Comparison of ENCODE assay signal across 5 cellular contexts in genomic region chr18:22882084-22882483, GRCh38.
A peak's percentile ranks its signal among the peaks of the same experiment; 100 is the strongest.
TF ChIP-seq lines count a peak whose summit lies in the region.

No MANE protein-coding gene starts in this region.

TF ChIP-seq in HepG2, 621 proteins besides CTCF, POLR2A, EP300 and RAD21:
- TF ChIP-seq RXRB (CRISPR knock-in tag; IDR thresholded peaks at IDR 0.05; ENCODE audit: borderline replicate concordance) (no peak), ZNF704 (CRISPR knock-in tag; IDR thresholded peaks at IDR 0.05; ENCODE audit: borderline replicate concordance) (no peak), ZSCAN21 (CRISPR knock-in tag; IDR thresholded peaks at IDR 0.05; ENCODE audit: borderline replicate concordance) (no peak), KDM6A (CRISPR knock-in tag; IDR thresholded peaks at IDR 0.05; ENCODE audit: low read depth) (no peak), HOXA5 (CRISPR knock-in tag; IDR thresholded peaks at IDR 0.05) (no peak), MAFF (IDR thresholded peaks at IDR 0.05; ENCODE audit: low read depth, low read length) (peak; percentile 61; the same call in 1 of the 2 replicates), MAFK (conservative IDR thresholded peaks at IDR 0.05 in 1 of 2, IDR thresholded peaks at IDR 0.05 in 1 of 2; ENCODE audit: low read length in 2 of 2) (peak; percentile 56 to 83), ATRX (CRISPR knock-in tag; IDR thresholded peaks at IDR 0.05; ENCODE audit: borderline replicate concordance) (no peak), SMAD3 (CRISPR knock-in tag; IDR thresholded peaks at IDR 0.05) (no peak)

TF ChIP-seq in A549, 52 proteins besides CTCF, POLR2A, EP300 and RAD21:
- TF ChIP-seq MAFK (IDR thresholded peaks at IDR 0.05; ENCODE audit: partially characterized antibody) (peak; percentile 67), RNF2 (IDR thresholded peaks at IDR 0.05; ENCODE audit: borderline replicate concordance, low read depth) (no peak), HOXB13 (CRISPR knock-in tag; IDR thresholded peaks at IDR 0.05; ENCODE audit: low read depth) (no peak)
TF ChIP-seq in A549: peak in this region for 1.

TF ChIP-seq in IMR-90, 13 proteins besides CTCF, POLR2A, EP300 and RAD21:
- no peak for TF ChIP-seq SMC3 (IDR thresholded peaks at IDR 0.05; ENCODE audit: low read depth, low read length)
- peak; percentile 69 for TF ChIP-seq MAFK (IDR thresholded peaks at IDR 0.05; ENCODE audit: low read depth, low read length)
- no peak for TF ChIP-seq FOS (IDR thresholded peaks at IDR 0.05; ENCODE audit: low read depth, low read length)
- no peak for TF ChIP-seq BHLHE40 (IDR thresholded peaks at IDR 0.05; ENCODE audit: low read depth, low read length)
TF ChIP-seq in IMR-90: peak in this region for 1.

TF ChIP-seq in K562, 482 proteins besides CTCF, POLR2A, EP300 and RAD21:
- 0 out of 2 replicates have a peak, but pooled peaks have one; percentile 9 for TF ChIP-seq MAFG (tag; conservative IDR thresholded peaks at IDR 0.05)
- no peak for TF ChIP-seq ZBED1 (IDR thresholded peaks at IDR 0.05)
- TF ChIP-seq MAFF (IDR thresholded peaks at IDR 0.05; ENCODE audit: low read length), result peak; percentile 32; the same call in 1 of the 2 replicates
- no peak for TF ChIP-seq CREB3L1 (IDR thresholded peaks at IDR 0.05; ENCODE audit: borderline replicate concordance, low read depth)
- TF ChIP-seq ZNF316 (IDR thresholded peaks at IDR 0.05), result peak; percentile 44
- TF ChIP-seq RBBP5 (IDR thresholded peaks at IDR 0.05; ENCODE audit: borderline replicate concordance, insufficient read depth, low read length, poor library complexity, severe bottlenecking), result no peak
- TF ChIP-seq ZBTB34 (CRISPR knock-in tag; IDR thresholded peaks at IDR 0.05), result no peak
- TF ChIP-seq CLOCK (CRISPR knock-in tag; IDR thresholded peaks at IDR 0.05; ENCODE audit: borderline replicate concordance), result no peak
- no peak for TF ChIP-seq HDAC2 (IDR thresholded peaks at IDR 0.05)
- TF ChIP-seq MCM5 (IDR thresholded peaks at IDR 0.05; ENCODE audit: low read depth), result no peak
- no peak for TF ChIP-seq FOXK2 (conservative IDR thresholded peaks at IDR 0.05 in 1 of 2, IDR thresholded peaks at IDR 0.05 in 1 of 2; ENCODE audit: low read depth in 2 of 2)

TF ChIP-seq in GM23338, 12 proteins besides CTCF, POLR2A, EP300 and RAD21:
- TF ChIP-seq EZH2 (IDR thresholded peaks at IDR 0.05; ENCODE audit: low read depth, unreplicated experiment) (no peak), STAT1 (IDR thresholded peaks at IDR 0.05; ENCODE audit: unreplicated experiment) (no peak), ZNF462 (CRISPR knock-in tag; IDR thresholded peaks at IDR 0.05) (no peak), ZNF114 (CRISPR knock-in tag; IDR thresholded peaks at IDR 0.05) (no peak), EZH2phosphoT487 (IDR thresholded peaks at IDR 0.05; ENCODE audit: unreplicated experiment) (no peak), CREB1 (CRISPR knock-in tag; IDR thresholded peaks at IDR 0.05; ENCODE audit: low read depth) (no peak), POLR2AphosphoS5 (IDR thresholded peaks at IDR 0.05; ENCODE audit: low read depth) (no peak), ZNF331 (CRISPR knock-in tag; IDR thresholded peaks at IDR 0.05; ENCODE audit: low read depth) (no peak)
TF ChIP-seq in GM23338: peak in this region for 0.
